ENCODE assay signal across 11 cellular contexts in genomic region chr1:40796939-40797667, GRCh38. TPM values are rescaled to one million over a fixed set of nuclear protein-coding genes. Genes with fewer than 3 reads are reported as not detected.
A peak's percentile ranks its signal among the peaks of the same experiment; 100 is the strongest.
DNase-seq lines count a peak whose midpoint lies in the region; ATAC-seq and TF ChIP-seq lines count a peak whose summit lies in the region.
"Had no signal": no experiment of that assay in that cellular context is flagged by ENCODE, and none has a peak within 500 bp of the region (broad histone marks: within the 10 kb centered on the region; RNA-seq: fewer than 3 reads in every experiment).

No MANE protein-coding gene starts in this region.

- peaks cover 2% of the 10 kb centered on the region for H3K27me3 Mint-ChIP-seq in activated CD8-positive, alpha-beta T cell treated with anti-CD3 and anti-CD28 coated beads, Interleukin-2, amount 10 ng/mL, durations not matched to agents 7 days and 5 days (ENCODE audit: low read depth)
- H3K27me3 Mint-ChIP-seq in activated CD8-positive, alpha-beta T cell treated with anti-CD3 and anti-CD28 coated beads for 36 hours, result no peaks in the 10 kb centered on the region
- no peaks in the 10 kb centered on the region for H3K27me3 Mint-ChIP-seq in T-cell

- WGBS in heart right ventricle, 2 donors, result 61 to 71% methylated on average over 9 of the region's 9 CpGs

- no peaks in the 10 kb centered on the region for H3K36me3 Mint-ChIP-seq in activated CD8-positive, alpha-beta T cell treated with anti-CD3 and anti-CD28 coated beads, Interleukin-2, amount 10 ng/mL, durations not matched to agents 7 days and 5 days (ENCODE audit: low read depth)
- H3K36me3 Mint-ChIP-seq in activated CD8-positive, alpha-beta T cell treated with anti-CD3 and anti-CD28 coated beads for 36 hours (ENCODE audit: low read depth), result no peaks in the 10 kb centered on the region
- no peaks in the 10 kb centered on the region for H3K36me3 Mint-ChIP-seq in T-cell

- CTCF ChIA-PET in activated CD8-positive, alpha-beta T cell treated with anti-CD3 and anti-CD28 coated beads, Interleukin-2, amount 10 ng/mL, durations not matched to agents 7 days and 5 days (lab: Charles Lee), result interaction anchor here (0.8 to 6.4 kb wide), 7 partner anchors 15 to 156 kb away, joined by 3 to 69 read pairs (median 5); no protein-coding TSS in a partner anchor
- CTCF ChIA-PET in activated CD8-positive, alpha-beta T cell treated with anti-CD3 and anti-CD28 coated beads for 36 hours (lab: Charles Lee), result interaction anchor here (1.2 to 5.7 kb wide), 3 partner anchors 11 to 52 kb away, joined by 3 to 50 read pairs (median 9); no protein-coding TSS in a partner anchor
- CTCF ChIA-PET in T-cell (lab: Charles Lee), result no interaction called here

- no peak for DNase-seq in activated CD8-positive, alpha-beta T cell treated with anti-CD3 and anti-CD28 coated beads, Interleukin-2, amount 10 ng/mL, durations not matched to agents 7 days and 5 days
- DNase-seq in activated CD8-positive, alpha-beta T cell treated with anti-CD3 and anti-CD28 coated beads for 36 hours, result no peak
- DNase-seq in T-cell (no peak), heart right ventricle (peak; percentile 59 to 62), thoracic aorta (ENCODE audit: low spot score) (peak; percentile 57), GDM1 (lab: John Stamatoyannopoulos, UW) (no peak), NCI-H1092 (lab: John Stamatoyannopoulos, UW) (no peak)
- DNase-seq: activated gamma-delta T cell, endodermal cell, T-helper 9 cell had no signal

- peaks cover 62% of the 10 kb centered on the region for H3K4me1 Mint-ChIP-seq in activated CD8-positive, alpha-beta T cell treated with anti-CD3 and anti-CD28 coated beads, Interleukin-2, amount 10 ng/mL, durations not matched to agents 7 days and 5 days (ENCODE audit: low read depth)
- peaks cover 57% of the 10 kb centered on the region for H3K4me1 Mint-ChIP-seq in activated CD8-positive, alpha-beta T cell treated with anti-CD3 and anti-CD28 coated beads for 36 hours (ENCODE audit: low read depth)
- peaks cover 30 to 56% (median 52%) of the 10 kb centered on the region in 3 donors for H3K4me1 Mint-ChIP-seq in T-cell
- H3K4me1 Mint-ChIP-seq: endodermal cell had no signal

- H3K4me1 ChIP-seq in heart right ventricle (peaks cover 11 to 52% (median 37%) of the 10 kb centered on the region in 9 donors), thoracic aorta (ENCODE audit: control insufficient read depth in 1 of 2, low read depth in 2 of 2) (peaks cover 29 to 67% of the 10 kb centered on the region in 2 donors)

- no peaks in the 10 kb centered on the region for H3K36me3 ChIP-seq in heart right ventricle
- H3K36me3 ChIP-seq in thoracic aorta, result no peaks in the 10 kb centered on the region

- TF ChIP-seq CTCF in activated CD8-positive, alpha-beta T cell treated with anti-CD3 and anti-CD28 coated beads for 36 hours (IDR thresholded peaks at IDR 0.05), result no peak
- no peak for TF ChIP-seq CTCF in heart right ventricle (IDR thresholded peaks at IDR 0.05)
- TF ChIP-seq CTCF in thoracic aorta (IDR thresholded peaks at IDR 0.05), result no peak

- POLR2A ChIA-PET in activated CD8-positive, alpha-beta T cell treated with anti-CD3 and anti-CD28 coated beads, Interleukin-2, amount 10 ng/mL, durations not matched to agents 7 days and 5 days (lab: Charles Lee), result interaction anchor here (1.4 to 2.2 kb wide), 3 partner anchors 44 to 106 kb away, joined by 4 to 8 read pairs (median 7); partner anchors contain the start of genes CITED4 and NFYC
- POLR2A ChIA-PET in activated CD8-positive, alpha-beta T cell treated with anti-CD3 and anti-CD28 coated beads for 36 hours (lab: Charles Lee), result interaction anchor here (1.2 to 1.3 kb wide), 3 partner anchors 12 to 183 kb away, joined by 4 read pairs; partner anchors contain the start of gene CTPS1
- POLR2A ChIA-PET in T-cell (lab: Charles Lee), result no interaction called here

- H3K9me3 ChIP-seq in heart right ventricle, result no peaks in the 10 kb centered on the region
- H3K9me3 ChIP-seq in thoracic aorta, result no peaks in the 10 kb centered on the region

- intact Hi-C loops in activated CD8-positive, alpha-beta T cell treated with anti-CD3 and anti-CD28 coated beads for 36 hours (cut with micrococcal nuclease), result no loop called here
- intact Hi-C loops in heart right ventricle (cut with DNase I), result no loop called here

- peak overlapping the region; percentile 3 for H3K4me3 Mint-ChIP-seq in activated CD8-positive, alpha-beta T cell treated with anti-CD3 and anti-CD28 coated beads, Interleukin-2, amount 10 ng/mL, durations not matched to agents 7 days and 5 days
- no peak overlapping the region for H3K4me3 Mint-ChIP-seq in activated CD8-positive, alpha-beta T cell treated with anti-CD3 and anti-CD28 coated beads for 36 hours
- peak overlapping the region in 2 of 3 donors; percentile 32 to 52 for H3K4me3 Mint-ChIP-seq in T-cell
- H3K4me3 Mint-ChIP-seq: endodermal cell had no signal

- no peaks in the 10 kb centered on the region for H3K9me3 Mint-ChIP-seq in activated CD8-positive, alpha-beta T cell treated with anti-CD3 and anti-CD28 coated beads, Interleukin-2, amount 10 ng/mL, durations not matched to agents 7 days and 5 days (ENCODE audit: insufficient read depth)
- H3K9me3 Mint-ChIP-seq in activated CD8-positive, alpha-beta T cell treated with anti-CD3 and anti-CD28 coated beads for 36 hours, result no peaks in the 10 kb centered on the region
- H3K9me3 Mint-ChIP-seq in T-cell, result no peaks in the 10 kb centered on the region
- H3K9me3 Mint-ChIP-seq: endodermal cell had no signal

- peak overlapping the region; percentile 74 for H3K27ac Mint-ChIP-seq in activated CD8-positive, alpha-beta T cell treated with anti-CD3 and anti-CD28 coated beads, Interleukin-2, amount 10 ng/mL, durations not matched to agents 7 days and 5 days
- H3K27ac Mint-ChIP-seq in activated CD8-positive, alpha-beta T cell treated with anti-CD3 and anti-CD28 coated beads for 36 hours, result no peak overlapping the region
- H3K27ac Mint-ChIP-seq in T-cell, result peak overlapping the region; percentile 7 to 59
- H3K27ac Mint-ChIP-seq: endodermal cell had no signal

- no peak for ATAC-seq in activated CD8-positive, alpha-beta T cell treated with anti-CD3 and anti-CD28 coated beads, Interleukin-2, amount 10 ng/mL, durations not matched to agents 7 days and 5 days
- ATAC-seq in activated CD8-positive, alpha-beta T cell treated with anti-CD3 and anti-CD28 coated beads for 36 hours, result no peak
- no peak for ATAC-seq in T-cell (replicated peaks in 1 of 4)
- ATAC-seq in heart right ventricle, result peak in 6 of 8 donors; percentile 54 to 92 (median 74)
- peak; percentile 50 for ATAC-seq in thoracic aorta (ENCODE audit: insufficient number of reproducible peaks, low FRiP score, low read depth)
- ATAC-seq in GM18861 (IDR thresholded peaks at IDR 0.05; ENCODE audit: unreplicated experiment), result no peak

- H3K27me3 ChIP-seq in heart right ventricle (no peaks in the 10 kb centered on the region), thoracic aorta (replicated peaks; ENCODE audit: insufficient read depth) (no peaks in the 10 kb centered on the region)

- H3K4me3 ChIP-seq in heart right ventricle (no peak overlapping the region), thoracic aorta (no peak overlapping the region)

- H3K27ac ChIP-seq in heart right ventricle (peak overlapping the region in 1 of 10 donors; percentile 21), thoracic aorta (peak overlapping the region; percentile 10 to 25)

RNA-seq across cellular contexts. Expression of gene KCNQ4, which starts 13.5 kb away (rescaled TPM):
- total RNA-seq in activated CD8-positive, alpha-beta T cell treated with anti-CD3 and anti-CD28 coated beads, Interleukin-2, amount 10 ng/mL, durations not matched to agents 7 days and 5 days, result under 1 TPM; 0.73 to 0.87 TPM
- under 1 TPM; 0.38 to 0.43 TPM for total RNA-seq in activated CD8-positive, alpha-beta T cell treated with anti-CD3 and anti-CD28 coated beads for 36 hours
- total RNA-seq in T-cell (under 1 TPM; 0.10 to 0.35 (median 0.26) TPM), heart right ventricle (1 to 10 TPM; 1.2 to 3.4 (median 2.1) TPM), thoracic aorta (10 to 100 TPM in 1 of 2 donors, 1 to 10 TPM in 1; 5.7 to 11.5 TPM)
- 1 to 10 TPM; 1.0 to 3.4 TPM for polyA plus RNA-seq in heart right ventricle

Comparison
In these comparisons a context has a peak if more than half of its experiments do, and no peak if none do; other contexts are left out.
1. ATAC-seq: peak in heart right ventricle (6 of 8) and thoracic aorta (single experiment); none in activated CD8-positive, alpha-beta T cell treated with anti-CD3 and anti-CD28 coated beads, Interleukin-2, amount 10 ng/mL, durations not matched to agents 7 days and 5 days (single experiment), activated CD8-positive, alpha-beta T cell treated with anti-CD3 and anti-CD28 coated beads for 36 hours (single experiment), T-cell (0 of 4) and GM18861 (single experiment).
2. DNase-seq: peak in heart right ventricle (2 of 2) and thoracic aorta (single experiment); none in activated CD8-positive, alpha-beta T cell treated with anti-CD3 and anti-CD28 coated beads, Interleukin-2, amount 10 ng/mL, durations not matched to agents 7 days and 5 days (single experiment), activated CD8-positive, alpha-beta T cell treated with anti-CD3 and anti-CD28 coated beads for 36 hours (single experiment), T-cell (0 of 34), GDM1 (single experiment) and NCI-H1092 (single experiment).
3. CTCF ChIA-PET loops: an anchor here in activated CD8-positive, alpha-beta T cell treated with anti-CD3 and anti-CD28 coated beads, Interleukin-2, amount 10 ng/mL, durations not matched to agents 7 days and 5 days (0.8 to 6.4 kb wide) and activated CD8-positive, alpha-beta T cell treated with anti-CD3 and anti-CD28 coated beads for 36 hours (1.2 to 5.7 kb wide); none called in T-cell.
4. POLR2A ChIA-PET loops: an anchor here in activated CD8-positive, alpha-beta T cell treated with anti-CD3 and anti-CD28 coated beads, Interleukin-2, amount 10 ng/mL, durations not matched to agents 7 days and 5 days (1.4 to 2.2 kb wide) and activated CD8-positive, alpha-beta T cell treated with anti-CD3 and anti-CD28 coated beads for 36 hours (1.2 to 1.3 kb wide); none called in T-cell.